ENCODE assay signal across 14 cellular contexts in the genomic region with DNA sequence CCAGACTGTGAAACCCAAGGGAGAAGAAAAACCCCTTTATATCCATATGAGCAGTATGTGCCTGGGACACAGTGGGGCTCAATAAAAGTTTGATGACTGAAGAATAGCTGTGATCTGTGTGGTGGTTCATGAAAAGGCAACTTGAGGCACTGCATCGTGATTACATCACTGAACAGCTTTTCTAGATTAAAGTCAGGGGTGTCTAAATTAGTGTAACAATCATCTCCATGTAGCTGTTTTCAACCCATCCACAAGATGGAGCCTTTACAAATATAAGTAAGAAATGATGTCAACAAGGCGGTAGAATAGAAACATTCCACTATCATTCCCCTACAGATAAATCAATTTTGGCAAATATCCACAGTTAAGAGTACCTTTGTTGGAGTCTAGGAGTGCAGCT. TPM values are rescaled to one million over a fixed set of nuclear protein-coding genes. Genes with fewer than 3 reads are reported as not detected.
DNase-seq lines count a peak whose midpoint lies in the region; ATAC-seq, FAIRE-seq and TF ChIP-seq lines count a peak whose summit lies in the region.
"Had no signal": no experiment of that assay in that cellular context is flagged by ENCODE, and none has a peak within 500 bp of the region (broad histone marks: within the 10 kb centered on the region; RNA-seq: fewer than 3 reads in every experiment).

No MANE protein-coding gene starts in this region.

- intact Hi-C loops in Calu3 (cut with micrococcal nuclease; ENCODE audit: unreplicated experiment) = loop anchor here (10.0 kb wide), 1 partner anchor 152 kb away; no protein-coding TSS in a partner anchor
- intact Hi-C loops in CD14-positive monocyte (cut with micrococcal nuclease) = no loop called here

- H3K36me3 Mint-ChIP-seq in Calu3 (ENCODE audit: insufficient read depth, unreplicated experiment) (no peaks in the 10 kb centered on the region), CD14-positive monocyte (no peaks in the 10 kb centered on the region)

- H3K27me3 Mint-ChIP-seq in Calu3 (ENCODE audit: unreplicated experiment) (peaks cover 3% of the 10 kb centered on the region), CD14-positive monocyte (ENCODE audit: low read depth in 3 of 3) (peaks cover 0 to under 1% (median 0%) of the 10 kb centered on the region in 3 donors)
- H3K27me3 Mint-ChIP-seq: dendritic cell treated with granulocyte-macrophage colony-stimulating factor and Interleukin-4, amounts not matched to agents 40 ng/mL and 50 ng/mL, for 4 days had no signal

- H3K4me3 ChIP-seq in RWPE2 (ENCODE audit: severe bottlenecking) = no peak overlapping the region

- H3K9me3 Mint-ChIP-seq in Calu3 (ENCODE audit: low read depth, unreplicated experiment) (no peaks in the 10 kb centered on the region), CD14-positive monocyte (peaks cover 7 to 24% (median 17%) of the 10 kb centered on the region in 7 donors)

- DNase-seq in Calu3 (no peak), GM18507 (ENCODE audit: extremely low spot score, insufficient read length, low read depth) (no peak), RWPE2 (ENCODE audit: low spot score) (no peak), foreskin keratinocyte (no peak), CD14-positive monocyte (ENCODE audit: low spot score) (no peak), amygdala (lab: John Stamatoyannopoulos, UW) (no peak), NCI-H2107 treated with DMSO at 0.1 percent for 48 hours (lab: John Stamatoyannopoulos, UW; ENCODE audit: unreplicated experiment) (no peak), nucleus accumbens (lab: John Stamatoyannopoulos, UW) (no peak)
- DNase-seq: activated T-cell treated with anti-CD3 and anti-CD28 coated beads, Interleukin-2, amount 50 U/mL, for 1 hour; NCI-H1694; SHP77 treated with DMSO at 0.1 percent for 48 hours had no signal

- CTCF ChIA-PET in Calu3 (lab: Charles Lee) = interaction anchor here (1.8 kb wide), 1 partner anchor 9 kb away, joined by 10 read pairs; no protein-coding TSS in a partner anchor

- H3K4me3 Mint-ChIP-seq in Calu3 (ENCODE audit: low read depth, unreplicated experiment) = no peak overlapping the region
- no peak overlapping the region for H3K4me3 Mint-ChIP-seq in CD14-positive monocyte
- H3K4me3 Mint-ChIP-seq: dendritic cell treated with granulocyte-macrophage colony-stimulating factor and Interleukin-4, amounts not matched to agents 40 ng/mL and 50 ng/mL, for 4 days had no signal

- peak; percentile 48 for TF ChIP-seq CTCF in Calu3 (IDR thresholded peaks at IDR 0.05; ENCODE audit: unreplicated experiment)
- TF ChIP-seq CTCF in RWPE2 (IDR thresholded peaks at IDR 0.05; ENCODE audit: poor library complexity, severe bottlenecking) = peak; percentile 35
- TF ChIP-seq CTCF in foreskin keratinocyte (conservative IDR thresholded peaks at IDR 0.05) = peak; percentile 52
- TF ChIP-seq CTCF in CD14-positive monocyte (IDR thresholded peaks at IDR 0.05) = no peak

- H3K27me3 ChIP-seq in RWPE2 (ENCODE audit: insufficient read depth, poor library complexity, severe bottlenecking) = no peaks in the 10 kb centered on the region
- H3K27me3 ChIP-seq in foreskin keratinocyte = peaks cover 35% of the 10 kb centered on the region

- ATAC-seq in RWPE2 (ENCODE audit: low read depth) (no peak), foreskin keratinocyte (no peak)

- H3K27ac ChIP-seq in RWPE2 (ENCODE audit: poor library complexity, severe bottlenecking) (no peak overlapping the region), foreskin keratinocyte (no peak overlapping the region)
- H3K27ac ChIP-seq: parathyroid adenoma had no signal

- H3K36me3 ChIP-seq in RWPE2 (ENCODE audit: low read depth) = no peaks in the 10 kb centered on the region

- BruUV-seq in Calu3 (replicated peaks; lab: Mats Ljungman, UMichigan) = no TSS peak

- peak; percentile 80 for FAIRE-seq in GM18507 (lab: Jason Lieb, UNC)
- FAIRE-seq: islet of Langerhans had no signal

- H3K4me1 Mint-ChIP-seq in Calu3 (ENCODE audit: low read depth, unreplicated experiment) (peaks cover 24% of the 10 kb centered on the region), CD14-positive monocyte (peaks cover 18% of the 10 kb centered on the region)

- H3K27ac Mint-ChIP-seq in Calu3 (ENCODE audit: unreplicated experiment) (no peak overlapping the region), CD14-positive monocyte (no peak overlapping the region)
- H3K27ac Mint-ChIP-seq: dendritic cell treated with granulocyte-macrophage colony-stimulating factor and Interleukin-4, amounts not matched to agents 40 ng/mL and 50 ng/mL, for 4 days had no signal

- H3K4me1 ChIP-seq in RWPE2 (ENCODE audit: insufficient read depth, poor library complexity, severe bottlenecking) (no peaks in the 10 kb centered on the region), foreskin keratinocyte (no peaks in the 10 kb centered on the region)
- H3K4me1 ChIP-seq: parathyroid adenoma had no signal

- no peaks in the 10 kb centered on the region for H3K9me3 ChIP-seq in RWPE2 (ENCODE audit: severe bottlenecking)

RNA-seq across cellular contexts. Expression of a gene that starts 55.5 kb away (rescaled TPM):
- 80.5 and 87.8 TPM in 2 replicates for total RNA-seq in Calu3 (2022)
- total RNA-seq in foreskin keratinocyte = 45.2 and 55.1 TPM in 2 replicates
- 21.4 and 22.1 TPM in 2 replicates for polyA plus RNA-seq in foreskin keratinocyte
- 10 to 100 TPM; 17.9 to 20.6 TPM for polyA plus RNA-seq in CD14-positive monocyte
